Comparison of ENCODE assay signal across 10 cellular contexts in genomic region chr9:136840140-136840876, GRCh38. TPM values are rescaled to one million over a fixed set of nuclear protein-coding genes. Genes with fewer than 3 reads are reported as not detected.
DNase-seq lines count a peak whose midpoint lies in the region; FAIRE-seq and TF ChIP-seq lines count a peak whose summit lies in the region.
"Had no signal": no experiment of that assay in that cellular context is flagged by ENCODE, and none has a peak within 500 bp of the region (broad histone marks: within the 10 kb centered on the region; RNA-seq: fewer than 3 reads in every experiment).

No MANE protein-coding gene starts in this region.

- H3K4me2 ChIP-seq in astrocyte (ENCODE audit: low read length) (no peak overlapping the region), neural progenitor cell (peak overlapping the region; percentile 14)

- H4K20me1 ChIP-seq in astrocyte (ENCODE audit: insufficient read depth, low read length): peaks cover 15% of the 10 kb centered on the region
- H4K20me1 ChIP-seq in neural progenitor cell (ENCODE audit: low read depth): peaks cover 40% of the 10 kb centered on the region

- peaks cover 14% of the 10 kb centered on the region for H3K4me1 ChIP-seq in CD8-positive, alpha-beta memory T cell (ENCODE audit: insufficient read depth, low read length)
- H3K4me1 ChIP-seq in astrocyte (ENCODE audit: insufficient read depth, low read length) (peaks cover 13% of the 10 kb centered on the region), neural progenitor cell (peaks cover 23% of the 10 kb centered on the region)

- H3K79me2 ChIP-seq in astrocyte (ENCODE audit: insufficient read depth, low read length) (no peaks in the 10 kb centered on the region), neural progenitor cell (ENCODE audit: low read depth) (no peaks in the 10 kb centered on the region)

- H2AFZ ChIP-seq in astrocyte (ENCODE audit: low read depth, low read length) (no peak overlapping the region), neural progenitor cell (replicated peaks) (no peak overlapping the region)

- H3K27ac ChIP-seq in CD8-positive, alpha-beta memory T cell (ENCODE audit: low read depth, low read length): no peak overlapping the region
- H3K27ac ChIP-seq in astrocyte (ENCODE audit: low read depth, low read length): no peak overlapping the region
- H3K27ac ChIP-seq in neural progenitor cell: peak overlapping the region; percentile 74
- H3K27ac ChIP-seq: KMS-11 had no signal

- H3K9me3 ChIP-seq in CD8-positive, alpha-beta memory T cell (ENCODE audit: low read length): no peaks in the 10 kb centered on the region
- H3K9me3 ChIP-seq in astrocyte (ENCODE audit: insufficient read depth, low read depth, low read length): peaks cover 2% of the 10 kb centered on the region
- H3K9me3 ChIP-seq in neural progenitor cell (ENCODE audit: low read depth): no peaks in the 10 kb centered on the region

- peaks cover 0 to 18% (median 0%) of the 10 kb centered on the region in 3 donors for H3K36me3 Mint-ChIP-seq in CD8-positive, alpha-beta memory T cell
- peaks cover 4% of the 10 kb centered on the region for H3K36me3 Mint-ChIP-seq in HFFc6 (ENCODE audit: low read depth)
- no peaks in the 10 kb centered on the region for H3K36me3 Mint-ChIP-seq in astrocyte (ENCODE audit: low read depth, unreplicated experiment)
- H3K36me3 Mint-ChIP-seq in neural progenitor cell: no peaks in the 10 kb centered on the region
- peaks cover 8% of the 10 kb centered on the region for H3K36me3 Mint-ChIP-seq in activated CD4-positive, alpha-beta memory T cell treated with anti-CD3 and anti-CD28 coated beads, Interleukin-2, amount 10 ng/mL, durations not matched to agents 7 days and 5 days (ENCODE audit: low read depth)

- no peak for DNase-seq in CD8-positive, alpha-beta memory T cell
- DNase-seq in HFFc6 (no peak), astrocyte (ENCODE audit: low read depth) (no peak), neural progenitor cell (ENCODE audit: low spot score) (peak; percentile 51), NCI-H2029 (lab: John Stamatoyannopoulos, UW) (no peak), islet precursor cell (no peak), AG08395 (ENCODE audit: low spot score) (no peak)
- no peak for DNase-seq in activated CD4-positive, alpha-beta memory T cell treated with anti-CD3 and anti-CD28 coated beads, Interleukin-2, amount 10 ng/mL, durations not matched to agents 7 days and 5 days

- no peak overlapping the region for H3K4me3 ChIP-seq in CD8-positive, alpha-beta memory T cell (ENCODE audit: low read length)
- H3K4me3 ChIP-seq in astrocyte (ENCODE audit: insufficient read depth, low read depth, low read length): no peak overlapping the region
- no peak overlapping the region for H3K4me3 ChIP-seq in neural progenitor cell

- no peaks in the 10 kb centered on the region for H3K36me3 ChIP-seq in CD8-positive, alpha-beta memory T cell (ENCODE audit: insufficient read depth, low read length)
- H3K36me3 ChIP-seq in astrocyte (ENCODE audit: insufficient read depth, low read length) (no peaks in the 10 kb centered on the region), neural progenitor cell (no peaks in the 10 kb centered on the region)

- TF ChIP-seq CTCF in HFFc6 (IDR thresholded peaks at IDR 0.05): no peak
- TF ChIP-seq CTCF in astrocyte (IDR thresholded peaks at IDR 0.05; ENCODE audit: insufficient read depth, low read depth, low read length): no peak
- TF ChIP-seq CTCF in neural progenitor cell (IDR thresholded peaks at IDR 0.05): no peak

- peaks cover 3 to 9% of the 10 kb centered on the region in 2 donors for H3K27me3 Mint-ChIP-seq in CD8-positive, alpha-beta memory T cell
- H3K27me3 Mint-ChIP-seq in HFFc6 (ENCODE audit: insufficient read depth) (peaks cover 10% of the 10 kb centered on the region), astrocyte (ENCODE audit: low read depth, unreplicated experiment) (no peaks in the 10 kb centered on the region), neural progenitor cell (ENCODE audit: insufficient read depth, low read depth) (peaks cover 14% of the 10 kb centered on the region)
- H3K27me3 Mint-ChIP-seq in activated CD4-positive, alpha-beta memory T cell treated with anti-CD3 and anti-CD28 coated beads, Interleukin-2, amount 10 ng/mL, durations not matched to agents 7 days and 5 days: peaks cover 2% of the 10 kb centered on the region
- H3K27me3 Mint-ChIP-seq: stimulated activated naive CD8-positive, alpha-beta T cell treated with anti-CD3 and anti-CD28 coated beads, Interleukin-15, Interleukin-2, amounts not matched to agents 100 ng/mL and 50 ng/mL, for 24 hours had no signal

- H3K27me3 ChIP-seq in CD8-positive, alpha-beta memory T cell (ENCODE audit: insufficient read depth, low read length, poor library complexity, severe bottlenecking): no peaks in the 10 kb centered on the region
- H3K27me3 ChIP-seq in astrocyte (ENCODE audit: insufficient read depth, low read length) (no peaks in the 10 kb centered on the region), neural progenitor cell (peaks cover 1% of the 10 kb centered on the region)

- CTCF ChIA-PET in CD8-positive, alpha-beta memory T cell (lab: Charles Lee): interaction anchor here (1.0 to 1.2 kb wide), 3 partner anchors 48 to 194 kb away, joined by 3 read pairs; no protein-coding TSS in a partner anchor
- CTCF ChIA-PET in activated CD4-positive, alpha-beta memory T cell treated with anti-CD3 and anti-CD28 coated beads, Interleukin-2, amount 10 ng/mL, durations not matched to agents 7 days and 5 days (lab: Charles Lee): interaction anchor here (1.1 kb wide), 1 partner anchor 220 kb away, joined by 5 read pairs; no protein-coding TSS in a partner anchor

- H3K9ac ChIP-seq in astrocyte (ENCODE audit: low read length) (no peak overlapping the region), neural progenitor cell (no peak overlapping the region)
- H3K9ac ChIP-seq: KMS-11 had no signal

- H3K27ac Mint-ChIP-seq in CD8-positive, alpha-beta memory T cell: peak overlapping the region in 2 of 8 donors; percentile 27 to 69
- H3K27ac Mint-ChIP-seq in HFFc6 (no peak overlapping the region), astrocyte (ENCODE audit: unreplicated experiment) (no peak overlapping the region), neural progenitor cell (peak overlapping the region; percentile 96)
- H3K27ac Mint-ChIP-seq in activated CD4-positive, alpha-beta memory T cell treated with anti-CD3 and anti-CD28 coated beads, Interleukin-2, amount 10 ng/mL, durations not matched to agents 7 days and 5 days: no peak overlapping the region
- H3K27ac Mint-ChIP-seq: stimulated activated naive CD8-positive, alpha-beta T cell treated with anti-CD3 and anti-CD28 coated beads, Interleukin-15, Interleukin-2, amounts not matched to agents 100 ng/mL and 50 ng/mL, for 24 hours had no signal

- H3K4me1 Mint-ChIP-seq in CD8-positive, alpha-beta memory T cell: peaks cover 8 to 17% (median 12%) of the 10 kb centered on the region in 3 donors
- H3K4me1 Mint-ChIP-seq in HFFc6 (ENCODE audit: low read depth): peaks cover 20% of the 10 kb centered on the region
- peaks cover 12% of the 10 kb centered on the region for H3K4me1 Mint-ChIP-seq in astrocyte (ENCODE audit: low read depth, unreplicated experiment)
- H3K4me1 Mint-ChIP-seq in neural progenitor cell: peaks cover 23% of the 10 kb centered on the region
- peaks cover 16% of the 10 kb centered on the region for H3K4me1 Mint-ChIP-seq in activated CD4-positive, alpha-beta memory T cell treated with anti-CD3 and anti-CD28 coated beads, Interleukin-2, amount 10 ng/mL, durations not matched to agents 7 days and 5 days

- peak overlapping the region in 4 of 7 donors; percentile 20 to 88 (median 66) for H3K4me3 Mint-ChIP-seq in CD8-positive, alpha-beta memory T cell
- H3K4me3 Mint-ChIP-seq in HFFc6 (peak overlapping the region; percentile 41; the same call in 1 of the 2 replicates), astrocyte (ENCODE audit: unreplicated experiment) (peak overlapping the region; percentile 74), neural progenitor cell (peak overlapping the region; percentile 70)
- H3K4me3 Mint-ChIP-seq in activated CD4-positive, alpha-beta memory T cell treated with anti-CD3 and anti-CD28 coated beads, Interleukin-2, amount 10 ng/mL, durations not matched to agents 7 days and 5 days: no peak overlapping the region
- H3K4me3 Mint-ChIP-seq: stimulated activated naive CD8-positive, alpha-beta T cell treated with anti-CD3 and anti-CD28 coated beads, Interleukin-15, Interleukin-2, amounts not matched to agents 100 ng/mL and 50 ng/mL, for 24 hours had no signal

- POLR2A ChIA-PET in CD8-positive, alpha-beta memory T cell (lab: Charles Lee): no interaction called here
- POLR2A ChIA-PET in activated CD4-positive, alpha-beta memory T cell treated with anti-CD3 and anti-CD28 coated beads, Interleukin-2, amount 10 ng/mL, durations not matched to agents 7 days and 5 days (lab: Charles Lee): no interaction called here

- no peaks in the 10 kb centered on the region for H3K9me3 Mint-ChIP-seq in CD8-positive, alpha-beta memory T cell
- H3K9me3 Mint-ChIP-seq in HFFc6 (no peaks in the 10 kb centered on the region), astrocyte (ENCODE audit: unreplicated experiment) (no peaks in the 10 kb centered on the region), neural progenitor cell (no peaks in the 10 kb centered on the region)
- H3K9me3 Mint-ChIP-seq in activated CD4-positive, alpha-beta memory T cell treated with anti-CD3 and anti-CD28 coated beads, Interleukin-2, amount 10 ng/mL, durations not matched to agents 7 days and 5 days: no peaks in the 10 kb centered on the region
- H3K9me3 Mint-ChIP-seq: stimulated activated naive CD8-positive, alpha-beta T cell treated with anti-CD3 and anti-CD28 coated beads, Interleukin-15, Interleukin-2, amounts not matched to agents 100 ng/mL and 50 ng/mL, for 24 hours had no signal

- FAIRE-seq in astrocyte (lab: Jason Lieb, UNC): no peak

- H3F3A ChIP-seq in neural progenitor cell (ENCODE audit: low read depth): peaks cover 29% of the 10 kb centered on the region

RNA-seq across cellular contexts. Expression of gene AJM1, which starts 2.0 kb away (rescaled TPM):
- total RNA-seq in CD8-positive, alpha-beta memory T cell: 1 to 10 TPM; 3.2 TPM
- 0.39 TPM for polyA plus RNA-seq in CD8-positive, alpha-beta memory T cell
- 1 to 10 TPM; 4.5 to 8.0 (median 5.3) TPM for total RNA-seq in HFFc6 (2021; fragmentation: NEBNext Ultra II Directional; extraction: Animal tissue kit (Norgen Biotek cat#: 25700))
- 3.3 and 4.2 TPM in 2 replicates for total RNA-seq in astrocyte
- total RNA-seq in neural progenitor cell (ENCODE audit: low replicate concordance): 0.77 TPM in 1 of 2 replicates, not detected in the other
- total RNA-seq in activated CD4-positive, alpha-beta memory T cell treated with anti-CD3 and anti-CD28 coated beads, Interleukin-2, amount 10 ng/mL, durations not matched to agents 7 days and 5 days: 1 to 10 TPM; 8.7 TPM

RNA-seq across cellular contexts. Expression of gene PHPT1, which starts 8.9 kb away (rescaled TPM):
- total RNA-seq in CD8-positive, alpha-beta memory T cell: 100 to 1,000 TPM; 108 to 110 TPM
- polyA plus RNA-seq in CD8-positive, alpha-beta memory T cell: 100.0 TPM
- 100 to 1,000 TPM; 156 to 181 (median 169) TPM for total RNA-seq in HFFc6 (2021; fragmentation: NEBNext Ultra II Directional; extraction: Animal tissue kit (Norgen Biotek cat#: 25700))
- total RNA-seq in astrocyte: 192 and 215 TPM in 2 replicates
- 58.8 and 110 TPM in 2 replicates for total RNA-seq in neural progenitor cell (ENCODE audit: low replicate concordance)
- total RNA-seq in activated CD4-positive, alpha-beta memory T cell treated with anti-CD3 and anti-CD28 coated beads, Interleukin-2, amount 10 ng/mL, durations not matched to agents 7 days and 5 days: 10 to 100 TPM; 82.3 to 85.4 TPM

RNA-seq across cellular contexts. Expression of gene MAMDC4, which starts 11.8 kb away (rescaled TPM):
- 10 to 100 TPM; 12.2 to 12.9 TPM for total RNA-seq in CD8-positive, alpha-beta memory T cell
- not detected for polyA plus RNA-seq in CD8-positive, alpha-beta memory T cell
- 1 to 10 TPM; 2.3 to 3.4 (median 3.0) TPM for total RNA-seq in HFFc6 (2021; fragmentation: NEBNext Ultra II Directional; extraction: Animal tissue kit (Norgen Biotek cat#: 25700))
- total RNA-seq in astrocyte (8.5 and 9.3 TPM in 2 replicates), neural progenitor cell (ENCODE audit: low replicate concordance) (2.6 and 8.3 TPM in 2 replicates)
- total RNA-seq in activated CD4-positive, alpha-beta memory T cell treated with anti-CD3 and anti-CD28 coated beads, Interleukin-2, amount 10 ng/mL, durations not matched to agents 7 days and 5 days: 10 to 100 TPM; 12.5 to 13.6 TPM

RNA-seq across cellular contexts. Expression of gene EDF1, which starts 25.8 kb away (rescaled TPM):
- total RNA-seq in CD8-positive, alpha-beta memory T cell: 100 to 1,000 TPM; 354 to 356 TPM
- polyA plus RNA-seq in CD8-positive, alpha-beta memory T cell: 476 TPM
- total RNA-seq in HFFc6 (2021; fragmentation: NEBNext Ultra II Directional; extraction: Animal tissue kit (Norgen Biotek cat#: 25700)): 100 to 1,000 TPM; 369 to 460 (median 443) TPM
- total RNA-seq in astrocyte (364 and 367 TPM in 2 replicates), neural progenitor cell (ENCODE audit: low replicate concordance) (269 and 293 TPM in 2 replicates)
- total RNA-seq in activated CD4-positive, alpha-beta memory T cell treated with anti-CD3 and anti-CD28 coated beads, Interleukin-2, amount 10 ng/mL, durations not matched to agents 7 days and 5 days: 100 to 1,000 TPM; 301 to 316 TPM

RNA-seq across cellular contexts. Expression of gene RABL6, which starts 32.6 kb away (rescaled TPM):
- total RNA-seq in CD8-positive, alpha-beta memory T cell: 100 to 1,000 TPM in 1 of 2 experiments, 10 to 100 TPM in 1; 98.2 to 106 TPM
- polyA plus RNA-seq in CD8-positive, alpha-beta memory T cell: 20.9 TPM
- total RNA-seq in HFFc6 (2021; fragmentation: NEBNext Ultra II Directional; extraction: Animal tissue kit (Norgen Biotek cat#: 25700)): 10 to 100 TPM; 77.8 to 87.7 (median 84.0) TPM
- 62.0 and 69.4 TPM in 2 replicates for total RNA-seq in astrocyte
- 71.2 and 148 TPM in 2 replicates for total RNA-seq in neural progenitor cell (ENCODE audit: low replicate concordance)
- 10 to 100 TPM; 96.0 to 96.2 TPM for total RNA-seq in activated CD4-positive, alpha-beta memory T cell treated with anti-CD3 and anti-CD28 coated beads, Interleukin-2, amount 10 ng/mL, durations not matched to agents 7 days and 5 days
